ENCODE assay signal across 8 cellular contexts in the genomic region with DNA sequence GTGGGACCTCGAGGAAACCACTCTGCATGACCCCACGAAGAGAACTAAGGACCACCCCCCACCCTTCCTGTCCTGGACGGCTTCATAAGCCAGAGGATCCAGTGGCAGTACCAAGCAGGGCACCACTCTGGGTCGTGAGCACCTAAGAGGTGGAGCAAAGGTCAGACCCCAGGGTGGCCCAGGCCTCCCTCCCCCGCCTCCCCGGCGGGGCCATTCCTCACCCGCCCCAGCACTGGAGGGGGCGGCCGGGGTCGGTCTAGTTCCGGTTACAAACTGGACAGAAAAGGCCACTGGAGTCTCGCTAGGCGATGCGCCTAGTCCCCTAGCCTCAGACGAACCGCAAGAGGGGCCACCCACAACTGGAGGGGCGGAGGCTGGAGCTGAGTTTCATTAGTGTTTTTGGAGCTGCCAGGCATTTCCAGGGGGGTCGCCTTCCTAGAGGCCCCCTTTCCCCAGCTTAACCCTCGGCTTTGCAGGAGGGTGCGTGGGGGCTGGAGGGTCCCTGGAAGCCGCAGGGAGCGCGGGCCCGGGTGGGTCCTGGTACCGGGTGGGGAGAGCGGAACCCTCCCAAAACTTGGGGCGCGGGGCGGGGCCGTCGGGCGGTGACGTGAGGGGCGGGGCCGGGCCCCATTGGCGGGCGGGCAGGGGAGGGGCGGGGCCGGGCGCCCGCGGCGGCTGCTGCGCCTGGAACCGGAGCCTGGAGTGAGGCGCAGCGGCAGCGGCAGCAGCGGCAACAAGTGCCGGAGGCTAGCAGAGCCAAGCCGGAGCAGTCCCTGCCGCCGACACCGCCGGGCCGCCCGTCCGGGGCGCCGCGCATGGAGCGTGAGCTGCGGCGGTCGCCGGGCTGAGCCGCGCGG. TPM values are rescaled to one million over a fixed set of nuclear protein-coding genes. Genes with fewer than 3 reads are reported as not detected.
A peak's percentile ranks its signal among the peaks of the same experiment; 100 is the strongest.
DNase-seq lines count a peak whose midpoint lies in the region; ATAC-seq and TF ChIP-seq lines count a peak whose summit lies in the region.

A gene with protein sequence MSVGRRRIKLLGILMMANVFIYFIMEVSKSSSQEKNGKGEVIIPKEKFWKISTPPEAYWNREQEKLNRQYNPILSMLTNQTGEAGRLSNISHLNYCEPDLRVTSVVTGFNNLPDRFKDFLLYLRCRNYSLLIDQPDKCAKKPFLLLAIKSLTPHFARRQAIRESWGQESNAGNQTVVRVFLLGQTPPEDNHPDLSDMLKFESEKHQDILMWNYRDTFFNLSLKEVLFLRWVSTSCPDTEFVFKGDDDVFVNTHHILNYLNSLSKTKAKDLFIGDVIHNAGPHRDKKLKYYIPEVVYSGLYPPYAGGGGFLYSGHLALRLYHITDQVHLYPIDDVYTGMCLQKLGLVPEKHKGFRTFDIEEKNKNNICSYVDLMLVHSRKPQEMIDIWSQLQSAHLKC (plus strand): TSS at position 695 of the 857 bp plus-strand sequence. CDS start 26,106 bp downstream, outside the sequence.

- peak within 1 kb of the TSS; percentile 91 to 94 for H3K27ac Mint-ChIP-seq in activated naive CD4-positive, alpha-beta T cell treated with anti-CD3 and anti-CD28 coated beads, Interleukin-2, amount 50 U/mL, for 72 hours

- ATAC-seq in GM21423 (IDR thresholded peaks at IDR 0.05; ENCODE audit: unreplicated experiment) (peak; percentile 43), IMR-90 (ENCODE audit: low read depth) (peak; percentile 93)
- peak; percentile 67 to 68 for ATAC-seq in activated naive CD4-positive, alpha-beta T cell treated with anti-CD3 and anti-CD28 coated beads, Interleukin-2, amount 50 U/mL, for 72 hours

- H3K9ac ChIP-seq in IMR-90 (ENCODE audit: low read depth, low read length): peak within 1 kb of the TSS; percentile 89

- H3K4me3 ChIP-seq in IMR-90 (ENCODE audit: insufficient read depth, low read depth, low read length): peak within 1 kb of the TSS; percentile 91
- peak within 1 kb of the TSS; percentile 97 for H3K4me3 ChIP-seq in osteoblast (ENCODE audit: insufficient read depth, low read length)

- peaks cover 11 to 27% of the 10 kb centered on the region in 2 experiments; a peak in 3 of 4 replicates for H3K79me1 ChIP-seq in IMR-90 (ENCODE audit: low read depth in 1 of 2, low read length in 2 of 2)

- peak within 1 kb of the TSS; percentile 90 for H3K27ac ChIP-seq in IMR-90 (ENCODE audit: insufficient read depth, low read length)
- peak within 1 kb of the TSS; percentile 75 for H3K27ac ChIP-seq in osteoblast (ENCODE audit: low read depth, low read length)
- peak within 1 kb of the TSS; percentile 84 for H3K27ac ChIP-seq in temporal lobe (ENCODE audit: low read depth, low read length)

- H3K23ac ChIP-seq in IMR-90 (ENCODE audit: low read depth, low read length): peak within 1 kb of the TSS; percentile 87

- peak within 1 kb of the TSS; percentile 85 for H3K4ac ChIP-seq in IMR-90 (ENCODE audit: low read depth, low read length)

- 0 out of 2 replicates have a peak, but pooled peaks cover 3% of the 10 kb centered on the region for H3K9me1 ChIP-seq in IMR-90 (ENCODE audit: insufficient read depth, low read length)

- WGBS in IMR-90 (ENCODE audit: extremely low coverage in 2 of 2, insufficient read length in 1 of 2), 2 experiments: 3% methylated on average over 29 of the region's 70 CpGs; no CpG with 5 or more reads in 1 of the 2 experiments

- H3K4me2 ChIP-seq in IMR-90 (ENCODE audit: low read depth, low read length) (peak within 1 kb of the TSS; percentile 87), osteoblast (ENCODE audit: insufficient read depth, low read length) (peak within 1 kb of the TSS; percentile 97)

- H3K36me3 ChIP-seq in IMR-90 (ENCODE audit: control insufficient read depth, insufficient read depth, low read length): no peaks in the 10 kb centered on the region
- H3K36me3 ChIP-seq in osteoblast (ENCODE audit: insufficient read depth, low read length): no peaks in the 10 kb centered on the region

- peak within 1 kb of the TSS; percentile 91 for H3K14ac ChIP-seq in IMR-90 (replicated peaks; ENCODE audit: low read depth, low read length)

- peak within 1 kb of the TSS; percentile 51; the same call in 1 of the 2 replicates for H2AK5ac ChIP-seq in IMR-90 (ENCODE audit: low read depth, low read length)

- H2AFZ ChIP-seq in IMR-90 (replicated peaks; ENCODE audit: low read length, poor library complexity): peak within 1 kb of the TSS; percentile 100
- H2AFZ ChIP-seq in osteoblast (ENCODE audit: low read length): peak within 1 kb of the TSS; percentile 96

- in situ Hi-C loops in IMR-90 (cut with MboI; ENCODE audit: low sequenced_read_pairs): no loop called here

- no peak within 1 kb of the TSS; the same call in 2 of the 3 replicates for H2BK15ac ChIP-seq in IMR-90 (ENCODE audit: low read depth, low read length)

- peak within 1 kb of the TSS; percentile 97 for H2AK9ac ChIP-seq in IMR-90 (replicated peaks; ENCODE audit: low read depth, low read length, poor library complexity)

- 0 out of 2 replicates have a peak within 1 kb of the TSS, but pooled peaks have one; percentile 19 for H2BK120ac ChIP-seq in IMR-90 (ENCODE audit: low read depth, low read length)

- CTCF ChIA-PET in IMR-90 (lab: Yijun Ruan, JAX): no interaction called here

- DNase-seq in DMS153 treated with DMSO at 0.1 percent for 48 hours (lab: John Stamatoyannopoulos, UW; ENCODE audit: unreplicated experiment): peak; percentile 45
- DNase-seq in IMR-90: peak; percentile 57
- peak; percentile 56 for DNase-seq in SKM-1 treated with dmso at 0.1 percent for 144 hours (lab: John Stamatoyannopoulos, UW; ENCODE audit: unreplicated experiment)
- peak; percentile 59 to 84 for DNase-seq in activated naive CD4-positive, alpha-beta T cell treated with anti-CD3 and anti-CD28 coated beads, Interleukin-2, amount 50 U/mL, for 72 hours (ENCODE audit: low spot score in 2 of 2)
- DNase-seq in glomerular visceral epithelial cell (ENCODE audit: extremely low spot score): peak; percentile 75
- DNase-seq in osteoblast (ENCODE audit: insufficient read length, low spot score, missing footprints): peak; percentile 98

- H3K9me3 Mint-ChIP-seq in activated naive CD4-positive, alpha-beta T cell treated with anti-CD3 and anti-CD28 coated beads, Interleukin-2, amount 50 U/mL, for 72 hours: no peaks in the 10 kb centered on the region

- no TSS peak for BruUV-seq in IMR-90 (replicated peaks; lab: Mats Ljungman, UMichigan)

- intact Hi-C loops in IMR-90 (cut with micrococcal nuclease): loop anchor here (1.0 to 5.0 kb wide), 3 partner anchors 102 to 278 kb away; no protein-coding TSS in a partner anchor

- H3K9me3 ChIP-seq in IMR-90 (ENCODE audit: control insufficient read depth, insufficient read depth, low read length): no peaks in the 10 kb centered on the region
- H3K9me3 ChIP-seq in osteoblast (ENCODE audit: low read depth, low read length): no peaks in the 10 kb centered on the region

- H4K20me1 ChIP-seq in IMR-90 (ENCODE audit: insufficient read depth, low read length): peaks cover 9% of the 10 kb centered on the region
- H4K20me1 ChIP-seq in osteoblast (ENCODE audit: insufficient read depth, low read length): peaks cover 18% of the 10 kb centered on the region

- peak within 1 kb of the TSS; percentile 78; the same call in 1 of the 2 replicates for H4K91ac ChIP-seq in IMR-90 (ENCODE audit: insufficient read depth, low read depth, low read length)

- peak within 1 kb of the TSS; percentile 72 for H4K5ac ChIP-seq in IMR-90 (ENCODE audit: low read depth, low read length)

- TF ChIP-seq CTCF in IMR-90 (conservative IDR thresholded peaks at IDR 0.05; ENCODE audit: low read depth, low read length): no peak
- no peak for TF ChIP-seq CTCF in osteoblast (IDR thresholded peaks at IDR 0.05; ENCODE audit: extremely low read depth, low read depth, low read length)

- peak within 1 kb of the TSS; percentile 51 for H2BK5ac ChIP-seq in IMR-90 (ENCODE audit: low read depth, low read length, poor library complexity, severe bottlenecking)

- H3K79me2 ChIP-seq in osteoblast (ENCODE audit: insufficient read depth, low read length): peaks cover 43% of the 10 kb centered on the region

- POLR2A ChIA-PET in IMR-90 (lab: Charles Lee; ENCODE audit: unreplicated experiment): interaction anchor here (0.6 kb wide), 1 partner anchor 196 kb away, joined by 3 read pairs; no protein-coding TSS in a partner anchor

- H3K4me1 ChIP-seq in IMR-90 (ENCODE audit: control insufficient read depth, insufficient read depth, low read length): no peaks in the 10 kb centered on the region
- H3K4me1 ChIP-seq in osteoblast (ENCODE audit: insufficient read depth, low read length): peaks cover 16% of the 10 kb centered on the region

- peak within 1 kb of the TSS; percentile 46; the same call in 1 of the 2 replicates for H3K56ac ChIP-seq in IMR-90 (ENCODE audit: extremely low read depth, insufficient read depth, low read length)

- peak; percentile 59 for TF ChIP-seq POLR2A in IMR-90 (IDR thresholded peaks at IDR 0.05; ENCODE audit: low read depth, low read length)

- TF ChIP-seq RAD21 in IMR-90 (IDR thresholded peaks at IDR 0.05; ENCODE audit: low read length): no peak

- H3K27me3 ChIP-seq in IMR-90 (ENCODE audit: control insufficient read depth, insufficient read depth, low read length) (no peaks in the 10 kb centered on the region; the same call in 1 of the 2 replicates), osteoblast (ENCODE audit: insufficient read depth, low read length) (no peaks in the 10 kb centered on the region)

- dilution Hi-C loops in IMR-90 (cut with HindIII; ENCODE audit: low sequenced_read_pairs, unreplicated experiment): no loop called here

- no peak within 1 kb of the TSS for H2BK20ac ChIP-seq in IMR-90 (ENCODE audit: low read depth, low read length)

- peaks cover 12 to 21% of the 10 kb centered on the region in 2 donors for H3K36me3 Mint-ChIP-seq in activated naive CD4-positive, alpha-beta T cell treated with anti-CD3 and anti-CD28 coated beads, Interleukin-2, amount 50 U/mL, for 72 hours

- peak within 1 kb of the TSS; percentile 83 to 94 for H4K8ac ChIP-seq in IMR-90 (ENCODE audit: low read depth in 2 of 2, low read length in 2 of 2)

- H3K18ac ChIP-seq in IMR-90 (ENCODE audit: low read depth, low read length): peak within 1 kb of the TSS; percentile 23; the same call in 1 of the 2 replicates

TF ChIP-seq in IMR-90, 13 proteins besides CTCF, POLR2A, EP300 and RAD21:
- TF ChIP-seq BHLHE40 (IDR thresholded peaks at IDR 0.05; ENCODE audit: low read depth, low read length): no peak
- TF ChIP-seq MAZ (IDR thresholded peaks at IDR 0.05; ENCODE audit: borderline replicate concordance, low read depth, low read length): peak; percentile 46; the same call in 1 of the 2 replicates

RNA-seq across cellular contexts. Expression of the gene that starts here (rescaled TPM):
- total RNA-seq in IMR-90 (2012; rRNA removed): 11.1 and 12.2 TPM in 2 replicates
- 4.2 and 5.0 TPM in 2 replicates for polyA plus RNA-seq in IMR-90 (2012; rRNA removed)
- 2.2 and 2.6 TPM in 2 replicates for polyA plus RNA-seq in IMR-90 (2012; cell fraction: cytosol; rRNA removed)
- 0.71 and 2.2 TPM in 2 replicates for polyA plus RNA-seq in IMR-90 (2012; cell fraction: nucleus; rRNA removed; ENCODE audit: low replicate concordance)
- total RNA-seq in activated naive CD4-positive, alpha-beta T cell treated with anti-CD3 and anti-CD28 coated beads, Interleukin-2, amount 50 U/mL, for 72 hours: 10 to 100 TPM; 34.9 to 43.6 TPM
- total RNA-seq in osteoblast: 19.2 and 21.7 TPM in 2 replicates
- total RNA-seq in temporal lobe: 46.5 TPM

Comparison
In these comparisons a context has a peak if more than half of its experiments do, and no peak if none do; other contexts are left out.
1. Peak in every context shown above with its lines: DNase-seq, ATAC-seq, H3K4me3 ChIP-seq and H3K27ac ChIP-seq.
2. DNase-seq: peak in every context shown above with its lines; median percentile 98 in osteoblast; 75 in glomerular visceral epithelial cell; 72 in activated naive CD4-positive, alpha-beta T cell treated with anti-CD3 and anti-CD28 coated beads, Interleukin-2, amount 50 U/mL, for 72 hours; 57 in IMR-90; 56 in SKM-1 treated with dmso at 0.1 percent for 144 hours; 45 in DMS153 treated with DMSO at 0.1 percent for 48 hours.
3. ATAC-seq: peak in every context shown above with its lines; median percentile 93 in IMR-90; 68 in activated naive CD4-positive, alpha-beta T cell treated with anti-CD3 and anti-CD28 coated beads, Interleukin-2, amount 50 U/mL, for 72 hours; 43 in GM21423.